In the genomic region with DNA sequence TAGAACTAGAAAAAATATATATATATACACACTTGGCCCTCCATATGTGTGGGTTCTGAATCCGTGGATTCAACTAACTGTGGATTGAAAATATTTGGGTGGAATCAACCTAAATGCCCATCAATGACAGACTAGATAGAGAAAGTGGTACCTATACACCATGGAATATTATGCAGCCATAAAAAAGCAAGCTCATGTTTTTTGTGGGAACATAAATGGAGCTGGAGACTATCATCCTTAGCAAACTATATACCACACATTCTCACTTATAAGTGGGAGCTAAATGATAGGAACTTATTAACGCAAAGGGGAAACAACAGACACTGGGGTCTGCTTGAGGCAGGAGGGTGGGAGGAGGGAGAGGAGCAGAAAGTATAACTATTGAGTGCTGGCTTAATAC, we compare ENCODE assay signal across 12 cellular contexts. TPM values are rescaled to one million over a fixed set of nuclear protein-coding genes. Genes with fewer than 3 reads are reported as not detected.
"Had no signal": no experiment of that assay in that cellular context is flagged by ENCODE, and none has a peak within 500 bp of the region (broad histone marks: within the 10 kb centered on the region; RNA-seq: fewer than 3 reads in every experiment).

No MANE protein-coding gene starts in this region.

- ATAC-seq: GM23338, HCT116 had no signal

- H3K4me3 ChIP-seq: GM23248, GM23338, HAP-1 had no signal

- H3K4me2 ChIP-seq: GM23338 had no signal

- H2AFZ ChIP-seq: GM23248, GM23338 had no signal

- H3K27ac ChIP-seq: GM23248 had no signal

- H3K36me3 ChIP-seq: HAP-1 had no signal

- DNase-seq: GM23248, GOT3, H7, H9, HCEC 1CT, HFFc6 had no signal

- FAIRE-seq: H1, H54 had no signal

- H3K9me3 ChIP-seq: HAP-1 had no signal

- H3K9ac ChIP-seq: GM23248 had no signal

RNA-seq across cellular contexts. Expression of a gene that starts 28.0 kb away (rescaled TPM):
- total RNA-seq: GM23248, GM23338, H1, H4, H7, H9, HFFc6 had no signal
- polyA plus RNA-seq: GM23248, GM23338 had no signal

RNA-seq across cellular contexts. Expression of a gene that starts 36.1 kb away (rescaled TPM):
- total RNA-seq: GM23248, GM23338, H1, H4, H7 had no signal
- polyA plus RNA-seq: GM23248, GM23338 had no signal

RNA-seq across cellular contexts. Expression of a gene that starts 37.6 kb away (rescaled TPM):
- total RNA-seq: GM23248, H1, H4, H7, H9, HFFc6 had no signal
- polyA plus RNA-seq: GM23248, H1 had no signal
